In the genomic region with DNA sequence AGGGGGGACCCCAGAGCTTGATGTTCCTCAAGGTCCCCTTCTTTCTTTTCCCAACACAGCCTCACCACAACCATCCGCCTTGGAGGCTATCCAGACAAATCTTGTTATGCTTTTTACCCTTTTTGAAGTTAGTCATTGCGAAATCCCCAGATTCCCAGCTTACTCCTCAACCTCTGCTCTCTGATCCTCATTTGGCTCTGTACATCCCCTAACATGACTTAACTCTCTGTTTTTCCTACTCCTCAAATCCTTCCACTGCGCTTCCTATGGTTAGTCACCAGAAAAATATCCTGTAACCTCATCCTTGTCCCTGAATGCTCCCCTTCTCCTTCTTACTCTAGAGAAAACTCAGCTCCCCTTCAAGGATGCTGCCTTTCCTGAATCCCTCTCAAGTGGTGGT, we compare ENCODE assay signal across 14 cellular contexts.
DNase-seq lines count a peak whose midpoint lies in the region; ATAC-seq, FAIRE-seq and TF ChIP-seq lines count a peak whose summit lies in the region.
"Had no signal": no experiment of that assay in that cellular context is flagged by ENCODE, and none has a peak within 500 bp of the region (broad histone marks: within the 10 kb centered on the region; RNA-seq: fewer than 3 reads in every experiment).

No MANE protein-coding gene starts in this region.

- H3K36me3 ChIP-seq in A673 (ENCODE audit: insufficient read depth, low read length, poor library complexity, severe bottlenecking) = no peaks in the 10 kb centered on the region
- no peaks in the 10 kb centered on the region for H3K36me3 ChIP-seq in astrocyte (ENCODE audit: insufficient read depth, low read length)

- H3K79me2 ChIP-seq in astrocyte (ENCODE audit: insufficient read depth, low read length) = no peaks in the 10 kb centered on the region

- H3K27ac ChIP-seq in A673 (ENCODE audit: low read depth, low read length, poor library complexity, severe bottlenecking) (no peak overlapping the region), astrocyte (ENCODE audit: low read depth, low read length) (peak overlapping the region; percentile 18), foreskin keratinocyte (no peak overlapping the region)

- CTCF ChIA-PET in A673 (lab: Charles Lee) (no interaction called here), HEK293T (lab: Yijun Ruan, JAX) (no interaction called here)

- TF ChIP-seq POLR2A in H54 (IDR thresholded peaks at IDR 0.05; ENCODE audit: low read depth, low read length) = no peak

- H3K9me3 ChIP-seq in A673 (ENCODE audit: low read depth, low read length, poor library complexity, severe bottlenecking) = no peaks in the 10 kb centered on the region
- H3K9me3 ChIP-seq in astrocyte (ENCODE audit: insufficient read depth, low read depth, low read length) = peaks cover 4% of the 10 kb centered on the region

- peaks cover 7% of the 10 kb centered on the region for H3K4me1 Mint-ChIP-seq in astrocyte (ENCODE audit: low read depth, unreplicated experiment)

- H3K4me2 ChIP-seq in astrocyte (ENCODE audit: low read length) = peak overlapping the region; percentile 81

- DNase-seq in A673 (ENCODE audit: low spot score) = peak; percentile 9
- DNase-seq in H54 (ENCODE audit: insufficient read length, low spot score) = peak; percentile 17
- DNase-seq in astrocyte (ENCODE audit: low read depth) = peak; percentile 88
- DNase-seq in foreskin keratinocyte = peak; percentile 44 to 68
- DNase-seq in D341Med (ENCODE audit: low spot score) = no peak
- DNase-seq in HEK293T (ENCODE audit: extremely low spot score) = no peak
- DNase-seq in Kasumi-1 (lab: John Stamatoyannopoulos, UW) = no peak
- no peak for DNase-seq in mesenteric fat pad (ENCODE audit: low spot score)
- DNase-seq: activated CD4-positive, alpha-beta T cell treated with anti-CD3 and anti-CD28 coated beads for 1 hour; cortex of kidney; NCI-H1417 treated with DMSO at 0.1 percent for 48 hours; NCI-H510A treated with DMSO at 0.1 percent for 48 hours; OCI-M1 had no signal

- intact Hi-C loops in A673 (cut with micrococcal nuclease; ENCODE audit: unreplicated experiment) = no loop called here

- H3K4me3 Mint-ChIP-seq in astrocyte (ENCODE audit: unreplicated experiment) = no peak overlapping the region
- H3K4me3 Mint-ChIP-seq: activated naive CD8-positive, alpha-beta T cell had no signal

- peaks cover 2% of the 10 kb centered on the region for H3K36me3 Mint-ChIP-seq in astrocyte (ENCODE audit: low read depth, unreplicated experiment)
- H3K36me3 Mint-ChIP-seq: activated naive CD8-positive, alpha-beta T cell had no signal

- BruUV-seq in A673 (replicated peaks; lab: Mats Ljungman, UMichigan) = no TSS peak

- H3K4me1 ChIP-seq in A673 (ENCODE audit: insufficient read depth, low read length, poor library complexity, severe bottlenecking) = no peaks in the 10 kb centered on the region
- H3K4me1 ChIP-seq in astrocyte (ENCODE audit: insufficient read depth, low read length) = peaks cover 8% of the 10 kb centered on the region
- peaks cover 4% of the 10 kb centered on the region for H3K4me1 ChIP-seq in foreskin keratinocyte

- H3K27me3 Mint-ChIP-seq in astrocyte (ENCODE audit: low read depth, unreplicated experiment) = peaks cover 13% of the 10 kb centered on the region

- peak overlapping the region; percentile 16 for H3K27ac Mint-ChIP-seq in astrocyte (ENCODE audit: unreplicated experiment)
- H3K27ac Mint-ChIP-seq: activated naive CD8-positive, alpha-beta T cell had no signal

- H3K4me3 ChIP-seq in A673 (ENCODE audit: low read depth, low read length, poor library complexity, severe bottlenecking) = no peak overlapping the region
- no peak overlapping the region for H3K4me3 ChIP-seq in astrocyte (ENCODE audit: insufficient read depth, low read depth, low read length)

- no peaks in the 10 kb centered on the region for H4K20me1 ChIP-seq in astrocyte (ENCODE audit: insufficient read depth, low read length)

- peaks cover 5% of the 10 kb centered on the region for H3K9me3 Mint-ChIP-seq in astrocyte (ENCODE audit: unreplicated experiment)

- ATAC-seq in foreskin keratinocyte = peak; percentile 64

- H3K9ac ChIP-seq in astrocyte (ENCODE audit: low read length) = no peak overlapping the region

- POLR2A ChIA-PET in A673 (lab: Charles Lee; ENCODE audit: low non-redundant PET) = no interaction called here
- POLR2A ChIA-PET in HEK293T (lab: Yijun Ruan, JAX) = no interaction called here

- TF ChIP-seq CTCF in A673 (conservative IDR thresholded peaks at IDR 0.05; ENCODE audit: low read depth, low read length) (no peak), astrocyte (IDR thresholded peaks at IDR 0.05; ENCODE audit: insufficient read depth, low read depth, low read length) (no peak), foreskin keratinocyte (conservative IDR thresholded peaks at IDR 0.05) (no peak)

- no peak for FAIRE-seq in H54 (lab: Jason Lieb, UNC)
- peak; percentile 78 for FAIRE-seq in astrocyte (lab: Jason Lieb, UNC)

- peak overlapping the region; percentile 23 for H2AFZ ChIP-seq in astrocyte (ENCODE audit: low read depth, low read length)

- H3K27me3 ChIP-seq in A673 (replicated peaks; ENCODE audit: insufficient read depth, low read depth, low read length, poor library complexity) (no peaks in the 10 kb centered on the region), astrocyte (ENCODE audit: insufficient read depth, low read length) (no peaks in the 10 kb centered on the region), foreskin keratinocyte (peaks cover 15% of the 10 kb centered on the region)

TF ChIP-seq in HEK293T, 16 proteins besides CTCF, POLR2A, EP300 and RAD21:
- TF ChIP-seq TARDBP (IDR thresholded peaks at IDR 0.05) = no peak
TF ChIP-seq in HEK293T: peak in this region for 0.

Comparison
In these comparisons a context has a peak if more than half of its experiments do, and no peak if none do; other contexts are left out.
1. DNase-seq: peak in A673 (single experiment), H54 (single experiment), astrocyte (single experiment) and foreskin keratinocyte (2 of 2); none in D341Med (single experiment), HEK293T (single experiment), Kasumi-1 (0 of 2) and mesenteric fat pad (single experiment).